ENCODE assay signal across 23 cellular contexts in genomic region chr20:51016521-51016920, GRCh38. TPM values are rescaled to one million over a fixed set of nuclear protein-coding genes. Genes with fewer than 3 reads are reported as not detected.
"Had no signal": no experiment of that assay in that cellular context is flagged by ENCODE, and none has a peak within 500 bp of the region (broad histone marks: within the 10 kb centered on the region; RNA-seq: fewer than 3 reads in every experiment).

No MANE protein-coding gene starts in this region.

- DNase-seq: IMR-90; Karpas-422; KG1; MG63; NCI-H1092; NCI-H1105 treated with DMSO at 0.1 percent for 48 hours; NCI-H1417 treated with DMSO at 0.1 percent for 48 hours; NCI-H146; NCI-H1694 treated with DMSO at 0.1 percent for 48 hours; NCI-H2029; NCI-H2081 treated with DMSO at 0.1 percent for 48 hours; NCI-H345; NCI-H446 treated with DMSO at 0.1 percent for 48 hours; NCI-H510A treated with DMSO at 0.1 percent for 48 hours; NCI-H526; NK-92 treated with Interleukin-12 subunit alpha and Interleukin-12 subunit beta, amount 100 ng/mL, for 24 hours; PC-3; SHP77; SK-N-SH; SW 1271 had no signal

- ATAC-seq: HepG2, Panc1, PC-3 had no signal

RNA-seq across cellular contexts. Expression of gene KCNG1, which starts 6.4 kb away (rescaled TPM):
- total RNA-seq: HepG2, OCI-LY7 had no signal
- polyA plus RNA-seq: HepG2 had no signal
